8 cellular contexts compared by ENCODE assay signal in genomic region chr12:109309441-109310246, GRCh38. TPM values are rescaled to one million over a fixed set of nuclear protein-coding genes. Genes with fewer than 3 reads are reported as not detected.
A peak's percentile ranks its signal among the peaks of the same experiment; 100 is the strongest.
DNase-seq lines count a peak whose midpoint lies in the region; ATAC-seq lines count a peak whose summit lies in the region.

No MANE protein-coding gene starts in this region.

- peak overlapping the region; percentile 69 for H3K4me3 Mint-ChIP-seq in activated CD4-positive, alpha-beta memory T cell treated with anti-CD3 and anti-CD28 coated beads for 36 hours

- H3K9me3 Mint-ChIP-seq in activated CD4-positive, alpha-beta memory T cell treated with anti-CD3 and anti-CD28 coated beads for 36 hours: no peaks in the 10 kb centered on the region

- peak; percentile 24 for DNase-seq in stimulated activated CD4-positive, alpha-beta T cell treated with anti-CD3 and anti-CD28 coated beads, Interleukin-15, amount 100 ng/mL, for 24 hours
- DNase-seq in stimulated activated CD4-positive, alpha-beta T cell treated with anti-CD3 and anti-CD28 coated beads, Interleukin-1b, Interleukin-23, amount 100 ng/mL, for 48 hours: no peak
- DNase-seq in activated CD4-positive, alpha-beta memory T cell treated with anti-CD3 and anti-CD28 coated beads for 36 hours: no peak
- DNase-seq in iPS-NIHi11 (ENCODE audit: low spot score): peak; percentile 59
- DNase-seq in stimulated activated naive CD8-positive, alpha-beta T cell treated with anti-CD3 and anti-CD28 coated beads, Interleukin-15, Interleukin-2, amounts not matched to agents 100 U/mL and 50 U/mL, for 24 hours: peak; percentile 9
- no peak for DNase-seq in NOMO-1 treated with DMSO at 0.1 percent for 48 hours (lab: John Stamatoyannopoulos, UW; ENCODE audit: unreplicated experiment)
- no peak for DNase-seq in CD1c-positive myeloid dendritic cell (ENCODE audit: extremely low spot score)

- ATAC-seq in stimulated activated naive CD8-positive, alpha-beta T cell treated with anti-CD3 and anti-CD28 coated beads, Interleukin-15, Interleukin-2, amounts not matched to agents 100 U/mL and 50 U/mL, for 24 hours: peak; percentile 19
- ATAC-seq in HG03521 (IDR thresholded peaks at IDR 0.05; ENCODE audit: unreplicated experiment): no peak

- peaks cover 56% of the 10 kb centered on the region for H3K27me3 Mint-ChIP-seq in activated CD4-positive, alpha-beta memory T cell treated with anti-CD3 and anti-CD28 coated beads for 36 hours

- no peak overlapping the region for H3K27ac Mint-ChIP-seq in activated CD4-positive, alpha-beta memory T cell treated with anti-CD3 and anti-CD28 coated beads for 36 hours

- intact Hi-C loops in activated CD4-positive, alpha-beta memory T cell treated with anti-CD3 and anti-CD28 coated beads for 36 hours (cut with micrococcal nuclease): no loop called here

- H3K36me3 Mint-ChIP-seq in activated CD4-positive, alpha-beta memory T cell treated with anti-CD3 and anti-CD28 coated beads for 36 hours: no peaks in the 10 kb centered on the region

- CTCF ChIA-PET in activated CD4-positive, alpha-beta memory T cell treated with anti-CD3 and anti-CD28 coated beads for 36 hours (lab: Charles Lee): no interaction called here

- POLR2A ChIA-PET in activated CD4-positive, alpha-beta memory T cell treated with anti-CD3 and anti-CD28 coated beads for 36 hours (lab: Charles Lee): no interaction called here

- peaks cover 10% of the 10 kb centered on the region for H3K4me1 Mint-ChIP-seq in activated CD4-positive, alpha-beta memory T cell treated with anti-CD3 and anti-CD28 coated beads for 36 hours (ENCODE audit: low read depth)

RNA-seq across cellular contexts. Expression of gene FOXN4, which starts 0.6 kb away (rescaled TPM):
- not detected for total RNA-seq in activated CD4-positive, alpha-beta memory T cell treated with anti-CD3 and anti-CD28 coated beads for 36 hours

RNA-seq across cellular contexts. Expression of gene MYO1H, which starts 38.1 kb away (rescaled TPM):
- total RNA-seq in activated CD4-positive, alpha-beta memory T cell treated with anti-CD3 and anti-CD28 coated beads for 36 hours: not detected

Comparison
In these comparisons a context has a peak if more than half of its experiments do, and no peak if none do; other contexts are left out.
1. DNase-seq: peak in stimulated activated CD4-positive, alpha-beta T cell treated with anti-CD3 and anti-CD28 coated beads, Interleukin-15, amount 100 ng/mL, for 24 hours (single experiment), iPS-NIHi11 (single experiment) and stimulated activated naive CD8-positive, alpha-beta T cell treated with anti-CD3 and anti-CD28 coated beads, Interleukin-15, Interleukin-2, amounts not matched to agents 100 U/mL and 50 U/mL, for 24 hours (single experiment); none in stimulated activated CD4-positive, alpha-beta T cell treated with anti-CD3 and anti-CD28 coated beads, Interleukin-1b, Interleukin-23, amount 100 ng/mL, for 48 hours (single experiment), activated CD4-positive, alpha-beta memory T cell treated with anti-CD3 and anti-CD28 coated beads for 36 hours (single experiment), NOMO-1 treated with DMSO at 0.1 percent for 48 hours (single experiment) and CD1c-positive myeloid dendritic cell (single experiment).